Comparison of ENCODE assay signal across 8 cellular contexts in the genomic region with DNA sequence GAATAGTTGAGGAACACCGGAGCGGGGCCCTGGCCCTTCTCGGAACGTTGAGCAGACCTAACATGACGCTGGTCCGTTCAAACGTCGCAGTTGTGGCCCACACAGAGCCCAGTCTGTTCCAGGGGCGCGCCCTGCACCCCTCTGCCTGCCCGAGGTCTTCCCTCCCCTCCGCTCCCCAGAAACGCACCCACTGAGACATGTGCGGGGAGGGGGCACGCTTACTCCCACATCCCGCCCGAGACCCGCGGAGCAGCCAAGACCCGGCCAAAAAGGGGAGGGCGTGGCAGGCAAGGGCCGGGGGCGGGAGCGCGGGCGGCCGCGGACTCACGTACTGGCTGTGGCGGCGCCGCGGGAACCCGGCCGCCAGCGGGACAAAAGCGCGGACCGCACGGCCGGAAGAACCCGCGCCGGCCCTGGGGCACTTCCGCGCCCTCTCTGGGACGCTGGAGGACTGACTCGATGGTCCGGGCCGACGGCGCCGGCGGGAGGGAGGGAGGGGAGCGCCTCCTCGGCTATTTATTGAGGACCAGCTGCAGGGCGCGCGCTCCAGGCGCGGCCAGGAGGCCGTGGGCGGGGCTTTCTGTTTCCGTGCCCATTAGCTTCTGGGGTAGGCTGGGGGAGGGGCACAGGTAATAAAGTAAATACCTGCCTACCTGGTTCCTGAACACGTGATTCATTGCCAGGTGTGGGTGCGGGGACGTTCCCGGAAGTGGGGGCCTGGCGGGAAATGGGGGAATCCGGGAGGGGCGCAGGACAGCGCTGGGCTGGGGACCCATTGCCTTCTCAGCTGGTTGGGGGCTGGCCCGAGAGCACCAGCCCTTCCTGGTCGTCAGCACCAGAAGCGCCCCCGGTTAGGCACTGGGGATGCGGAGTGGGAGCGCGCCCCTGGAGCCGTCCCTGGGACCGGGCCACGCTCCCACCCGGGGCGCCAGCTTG. TPM values are rescaled to one million over a fixed set of nuclear protein-coding genes. Genes with fewer than 3 reads are reported as not detected.
DNase-seq lines count a peak whose midpoint lies in the region; ATAC-seq, FAIRE-seq and TF ChIP-seq lines count a peak whose summit lies in the region.

A gene (minus strand): TSS at position 390 of the 936 bp plus-strand sequence. CDS start 57 bp downstream, at position 333.

- TF ChIP-seq CTCF in right atrium auricular region (IDR thresholded peaks at IDR 0.05) = no peak

- H3K36me3 ChIP-seq in right atrium auricular region = no peaks in the 10 kb centered on the region

- H3K4me1 Mint-ChIP-seq in T-helper 17 cell = peaks cover 15% of the 10 kb centered on the region

- H3K9me3 ChIP-seq in T-helper 17 cell (ENCODE audit: control insufficient read depth, low read length, poor library complexity, severe bottlenecking) (no peaks in the 10 kb centered on the region), right atrium auricular region (no peaks in the 10 kb centered on the region)

- DNase-seq in NCI-H1694 (lab: John Stamatoyannopoulos, UW) = peak; percentile 47
- DNase-seq in T-helper 17 cell = peak; percentile 72 to 83 (median 76)
- DNase-seq in amygdala (lab: John Stamatoyannopoulos, UW) = peak; percentile 6 to 91 (median 78)
- peak; percentile 85 for DNase-seq in right atrium auricular region (ENCODE audit: low spot score)
- DNase-seq in pulmonary artery endothelial cell (ENCODE audit: low read depth, low spot score) = peak; percentile 72
- peak; percentile 94 for DNase-seq in urothelium cell line (ENCODE audit: low spot score)

- peak within 1 kb of the TSS; percentile 84 to 91 for H3K4me3 ChIP-seq in right atrium auricular region

- peak within 1 kb of the TSS; percentile 77 for H3K27ac Mint-ChIP-seq in T-helper 17 cell

- peak within 1 kb of the TSS; percentile 91 for H3K4me3 Mint-ChIP-seq in T-helper 17 cell

- H3K27ac ChIP-seq in right atrium auricular region = peak within 1 kb of the TSS; percentile 86 to 88

- H3K4me1 ChIP-seq in right atrium auricular region = peaks cover 0 to 11% of the 10 kb centered on the region in 2 donors

- peaks cover 2% of the 10 kb centered on the region for H3K36me3 Mint-ChIP-seq in T-helper 17 cell (ENCODE audit: low read depth)

- ATAC-seq in GM18499 (IDR thresholded peaks at IDR 0.05; ENCODE audit: insufficient read depth, unreplicated experiment) = peak; percentile 58
- peak; percentile 86 for ATAC-seq in HG02885 (IDR thresholded peaks at IDR 0.05; ENCODE audit: poor library complexity, unreplicated experiment)
- ATAC-seq in T-helper 17 cell = peak; percentile 88

- H3K27me3 ChIP-seq in right atrium auricular region = no peaks in the 10 kb centered on the region

- FAIRE-seq in urothelium cell line (lab: Jason Lieb, UNC) = no peak

- H3K27me3 Mint-ChIP-seq in T-helper 17 cell = peaks cover 6% of the 10 kb centered on the region

RNA-seq across cellular contexts. Expression of the gene that starts here (rescaled TPM):
- total RNA-seq in T-helper 17 cell = 10 to 100 TPM; 18.9 to 23.5 TPM
- total RNA-seq in right atrium auricular region = 10 to 100 TPM; 10.6 to 13.1 TPM
- total RNA-seq in pulmonary artery endothelial cell = 17.4 and 21.9 TPM in 2 replicates

Comparison
In these comparisons a context has a peak if more than half of its experiments do, and no peak if none do; other contexts are left out.
1. Peak in every context shown above with its lines: DNase-seq, ATAC-seq, H3K4me3 ChIP-seq and H3K27ac ChIP-seq.